29 cellular contexts compared by ENCODE assay signal in the genomic region with DNA sequence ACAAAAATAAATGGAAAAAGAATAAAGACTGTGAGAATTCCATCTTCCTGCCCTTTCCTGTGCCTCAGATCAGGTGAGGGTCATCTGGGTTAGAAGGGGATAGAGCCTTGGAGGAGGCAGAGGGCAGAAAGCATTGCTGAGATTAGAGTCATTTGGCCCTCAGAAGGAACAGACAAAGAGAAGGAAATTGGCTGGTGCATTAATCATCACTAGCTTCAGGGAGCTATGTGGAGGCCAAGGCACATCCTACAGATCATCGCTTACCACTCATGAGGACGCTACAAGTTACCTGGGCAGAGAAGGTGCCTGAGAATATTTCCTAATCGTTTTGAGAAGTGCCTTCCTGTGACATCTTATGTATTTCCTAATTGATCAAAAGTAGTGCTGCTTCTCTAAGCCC.
DNase-seq lines count a peak whose midpoint lies in the region; ATAC-seq, FAIRE-seq and TF ChIP-seq lines count a peak whose summit lies in the region.
"Had no signal": no experiment of that assay in that cellular context is flagged by ENCODE, and none has a peak within 500 bp of the region (broad histone marks: within the 10 kb centered on the region; RNA-seq: fewer than 3 reads in every experiment).

No MANE protein-coding gene starts in this region.

- H3K9ac ChIP-seq in neural progenitor cell = no peak overlapping the region
- H3K9ac ChIP-seq: BLaER1, KMS-11 had no signal

- TF ChIP-seq CTCF in RWPE2 (IDR thresholded peaks at IDR 0.05; ENCODE audit: poor library complexity, severe bottlenecking) (no peak), neural progenitor cell (IDR thresholded peaks at IDR 0.05) (no peak)

- H3K4me3 Mint-ChIP-seq in neural progenitor cell = no peak overlapping the region
- H3K4me3 Mint-ChIP-seq: CD4-positive, CD25-positive, alpha-beta regulatory T cell; IgD-negative memory B cell had no signal

- no peaks in the 10 kb centered on the region for H3K9me3 Mint-ChIP-seq in neural progenitor cell

- H3K36me3 ChIP-seq in RWPE2 (ENCODE audit: low read depth) = no peaks in the 10 kb centered on the region
- H3K36me3 ChIP-seq in neural progenitor cell = no peaks in the 10 kb centered on the region
- H3K36me3 ChIP-seq: BLaER1, SJCRH30 had no signal

- peak; percentile 39 for DNase-seq in EL
- no peak for DNase-seq in HTR-8/SVneo (ENCODE audit: insufficient read length, low spot score)
- no peak for DNase-seq in RWPE2 (ENCODE audit: low spot score)
- DNase-seq in epithelial cell of prostate (ENCODE audit: low read depth, low spot score) = peak; percentile 34
- DNase-seq in H4 (ENCODE audit: low spot score) = no peak
- DNase-seq in erythroblast (lab: John Stamatoyannopoulos, UW) = no peak
- no peak for DNase-seq in neural progenitor cell (ENCODE audit: low spot score)
- DNase-seq: CD4-positive, CD25-positive, alpha-beta regulatory T cell; DMS153; DND-41; NCI-H1092; NCI-H1417 treated with DMSO at 0.1 percent for 48 hours; NCI-H187; NCI-H2081 treated with DMSO at 0.1 percent for 48 hours; NCI-H2171; NCI-H226; NCI-H510A; NCI-H69; SJCRH30 had no signal

- ATAC-seq in RWPE2 (ENCODE audit: low read depth) (peak; percentile 90), HG03025 (IDR thresholded peaks at IDR 0.05; ENCODE audit: low FRiP score, unreplicated experiment) (no peak)
- ATAC-seq: HCT116, Right ventricle myocardium inferior had no signal

- no peaks in the 10 kb centered on the region for H3K36me3 Mint-ChIP-seq in neural progenitor cell
- H3K36me3 Mint-ChIP-seq: CD4-positive, CD25-positive, alpha-beta regulatory T cell; IgD-negative memory B cell had no signal

- H3K4me1 Mint-ChIP-seq in neural progenitor cell = peaks cover 4% of the 10 kb centered on the region
- H3K4me1 Mint-ChIP-seq: CD4-positive, CD25-positive, alpha-beta regulatory T cell had no signal

- no peak overlapping the region for H3K27ac Mint-ChIP-seq in neural progenitor cell
- H3K27ac Mint-ChIP-seq: CD4-positive, CD25-positive, alpha-beta regulatory T cell; IgD-negative memory B cell had no signal

- H3K27me3 ChIP-seq in RWPE2 (ENCODE audit: insufficient read depth, poor library complexity, severe bottlenecking) (no peaks in the 10 kb centered on the region), neural progenitor cell (no peaks in the 10 kb centered on the region)
- H3K27me3 ChIP-seq: BLaER1 had no signal

- no peak for TF ChIP-seq POLR2A in erythroblast (IDR thresholded peaks at IDR 0.05; ENCODE audit: low read length)

- FAIRE-seq in HTR-8/SVneo (lab: Jason Lieb, UNC) = peak; percentile 16
- FAIRE-seq: A204.1, G401.6, H1, RCC 7860 had no signal

- H2AFZ ChIP-seq in neural progenitor cell (replicated peaks) = no peak overlapping the region

- H3K79me2 ChIP-seq in neural progenitor cell (ENCODE audit: low read depth) = no peaks in the 10 kb centered on the region

- H3K9me3 ChIP-seq in RWPE2 (ENCODE audit: severe bottlenecking) (no peaks in the 10 kb centered on the region), neural progenitor cell (ENCODE audit: low read depth) (no peaks in the 10 kb centered on the region)
- H3K9me3 ChIP-seq: BLaER1, SJCRH30 had no signal

- H3F3A ChIP-seq in neural progenitor cell (ENCODE audit: low read depth) = no peaks in the 10 kb centered on the region

- peaks cover 16% of the 10 kb centered on the region for H3K4me1 ChIP-seq in RWPE2 (ENCODE audit: insufficient read depth, poor library complexity, severe bottlenecking)
- H3K4me1 ChIP-seq in neural progenitor cell = no peaks in the 10 kb centered on the region
- H3K4me1 ChIP-seq: BLaER1, SJCRH30 had no signal

- H3K4me2 ChIP-seq in neural progenitor cell = no peak overlapping the region
- H3K4me2 ChIP-seq: BLaER1, KMS-11 had no signal

- H3K27ac ChIP-seq in RWPE2 (ENCODE audit: poor library complexity, severe bottlenecking) (peak overlapping the region; percentile 47), epithelial cell of prostate (peak overlapping the region; percentile 92), neural progenitor cell (no peak overlapping the region)
- H3K27ac ChIP-seq: BLaER1, KMS-11, SJCRH30 had no signal

- H4K20me1 ChIP-seq in neural progenitor cell (ENCODE audit: low read depth) = no peaks in the 10 kb centered on the region
- H4K20me1 ChIP-seq: BLaER1 had no signal

- H3K4me3 ChIP-seq in RWPE2 (ENCODE audit: severe bottlenecking) = no peak overlapping the region
- H3K4me3 ChIP-seq in neural progenitor cell = no peak overlapping the region
- H3K4me3 ChIP-seq: BLaER1, SJCRH30 had no signal

- H3K27me3 Mint-ChIP-seq in neural progenitor cell (ENCODE audit: insufficient read depth, low read depth) = no peaks in the 10 kb centered on the region
- H3K27me3 Mint-ChIP-seq: IgD-negative memory B cell had no signal

Comparison
In these comparisons a context has a peak if more than half of its experiments do, and no peak if none do; other contexts are left out.
1. DNase-seq: peak in EL (single experiment) and epithelial cell of prostate (single experiment); none in HTR-8/SVneo (single experiment), RWPE2 (single experiment), H4 (single experiment), erythroblast (0 of 2) and neural progenitor cell (single experiment).